In genomic region chr19:18506545-18506944, GRCh38 we compare ENCODE assay signal across 13 cellular contexts. TPM values are rescaled to one million over a fixed set of nuclear protein-coding genes. Genes with fewer than 3 reads are reported as not detected.
DNase-seq lines count a peak whose midpoint lies in the region; ATAC-seq and TF ChIP-seq lines count a peak whose summit lies in the region.
"Had no signal": no experiment of that assay in that cellular context is flagged by ENCODE, and none has a peak within 500 bp of the region (broad histone marks: within the 10 kb centered on the region; RNA-seq: fewer than 3 reads in every experiment).

No MANE protein-coding gene starts in this region.

- H3K4me3 ChIP-seq in CD8-positive, alpha-beta memory T cell (ENCODE audit: low read length) = no peak overlapping the region
- H3K4me3 ChIP-seq in esophagus (ENCODE audit: low read depth in 1 of 2, low read length in 2 of 2) (no peak overlapping the region), skin epidermis (no peak overlapping the region)
- H3K4me3 ChIP-seq: prostate gland had no signal

- peaks cover 0 to 2% (median 0%) of the 10 kb centered on the region in 3 donors for H3K36me3 Mint-ChIP-seq in CD8-positive, alpha-beta memory T cell
- no peaks in the 10 kb centered on the region for H3K36me3 Mint-ChIP-seq in WTC11
- H3K36me3 Mint-ChIP-seq: IgD-negative memory B cell had no signal

- H3K4me1 ChIP-seq in CD8-positive, alpha-beta memory T cell (ENCODE audit: insufficient read depth, low read length) = peaks cover 87% of the 10 kb centered on the region
- H3K4me1 ChIP-seq in esophagus (ENCODE audit: control insufficient read depth in 2 of 2, insufficient read depth in 2 of 2, low read length in 1 of 2) = peaks cover 30 to 51% of the 10 kb centered on the region in 2 donors

- no peaks in the 10 kb centered on the region for H3K9me3 ChIP-seq in CD8-positive, alpha-beta memory T cell (ENCODE audit: low read length)
- H3K9me3 ChIP-seq in esophagus (ENCODE audit: control insufficient read depth in 2 of 2, insufficient read depth in 1 of 2, low read depth in 1 of 2, low read length in 1 of 2) = no peaks in the 10 kb centered on the region
- H3K9me3 ChIP-seq: prostate gland had no signal

- peak overlapping the region; percentile 64 to 92 (median 78) for H3K4me3 Mint-ChIP-seq in CD8-positive, alpha-beta memory T cell
- no peak overlapping the region for H3K4me3 Mint-ChIP-seq in WTC11

- no peaks in the 10 kb centered on the region for H3K27me3 ChIP-seq in CD8-positive, alpha-beta memory T cell (ENCODE audit: insufficient read depth, low read length, poor library complexity, severe bottlenecking)
- no peaks in the 10 kb centered on the region for H3K27me3 ChIP-seq in esophagus (ENCODE audit: control insufficient read depth in 1 of 2, insufficient read depth in 2 of 2, low read length in 2 of 2)

- H3K27ac ChIP-seq in CD8-positive, alpha-beta memory T cell (ENCODE audit: low read depth, low read length) = peak overlapping the region; percentile 58
- H3K27ac ChIP-seq in esophagus (ENCODE audit: low read depth in 2 of 2, low read length in 1 of 2) (peak overlapping the region; percentile 34 to 43), skin epidermis (peak overlapping the region in 17 of 21 experiments; percentile 0 to 78 (median 33))

- H3K27ac Mint-ChIP-seq in CD8-positive, alpha-beta memory T cell = peak overlapping the region; percentile 94 to 100 (median 96)
- H3K27ac Mint-ChIP-seq in WTC11 = peak overlapping the region; percentile 95; the same call in 1 of the 2 replicates

- no peak for ATAC-seq in WTC11

- 83% methylated on average over 9 of the region's 9 CpGs for WGBS in esophagus, 2 donors

- CTCF ChIA-PET in CD8-positive, alpha-beta memory T cell (lab: Charles Lee) = interaction anchor here (0.7 to 9.7 kb wide), 12 partner anchors 10 to 340 kb away, joined by 3 to 81 read pairs (median 4); partner anchors contain the start of genes ELL, REX1BD and UBA52
- CTCF ChIA-PET in WTC11 (lab: Charles Lee) = interaction anchor here (0.6 to 6.1 kb wide), 8 partner anchors 9 to 84 kb away, joined by 3 to 55 read pairs (median 4); partner anchors contain the start of gene ELL

- no peaks in the 10 kb centered on the region for H3K9me3 Mint-ChIP-seq in CD8-positive, alpha-beta memory T cell
- H3K9me3 Mint-ChIP-seq in WTC11 = no peaks in the 10 kb centered on the region
- H3K9me3 Mint-ChIP-seq: IgD-negative memory B cell had no signal

- peaks cover 0 to 3% of the 10 kb centered on the region in 2 donors for H3K27me3 Mint-ChIP-seq in CD8-positive, alpha-beta memory T cell
- no peaks in the 10 kb centered on the region for H3K27me3 Mint-ChIP-seq in WTC11 (ENCODE audit: low read depth)
- H3K27me3 Mint-ChIP-seq: IgD-negative memory B cell had no signal

- no peak for DNase-seq in CD8-positive, alpha-beta memory T cell
- DNase-seq in WTC11 (ENCODE audit: low spot score) = no peak
- no peak for DNase-seq in occipital lobe (lab: John Stamatoyannopoulos, UW)
- no peak for DNase-seq in DMS53 treated with DMSO at 0.1 percent for 48 hours (lab: John Stamatoyannopoulos, UW; ENCODE audit: unreplicated experiment)
- no peak for DNase-seq in ecto neural progenitor cell (ENCODE audit: low spot score)
- DNase-seq: activated CD4-positive, CD25-positive, alpha-beta regulatory T cell treated with anti-CD3 and anti-CD28 coated beads, Interleukin-2, amount 50 U/mL, for 72 hours; aorta; DMS79; NCI-H1930 had no signal

- H3K4me1 Mint-ChIP-seq in CD8-positive, alpha-beta memory T cell = peaks cover 80 to 98% (median 83%) of the 10 kb centered on the region in 3 donors
- H3K4me1 Mint-ChIP-seq in WTC11 = peaks cover 10% of the 10 kb centered on the region

- H3K36me3 ChIP-seq in CD8-positive, alpha-beta memory T cell (ENCODE audit: insufficient read depth, low read length) = no peaks in the 10 kb centered on the region
- no peaks in the 10 kb centered on the region for H3K36me3 ChIP-seq in esophagus (ENCODE audit: control insufficient read depth in 2 of 2, insufficient read depth in 2 of 2, low read length in 1 of 2)
- H3K36me3 ChIP-seq: prostate gland had no signal

- no peak for TF ChIP-seq CTCF in WTC11 (IDR thresholded peaks at IDR 0.05)

- POLR2A ChIA-PET in CD8-positive, alpha-beta memory T cell (lab: Charles Lee) = interaction anchor here (0.9 to 2.1 kb wide), 5 partner anchors 10 to 83 kb away, joined by 3 to 11 read pairs (median 5); partner anchors contain the start of genes ELL and REX1BD
- POLR2A ChIA-PET in WTC11 (lab: Charles Lee) = interaction anchor here (0.6 kb wide), 1 partner anchor 81 kb away, joined by 9 read pairs; no protein-coding TSS in a partner anchor

TF ChIP-seq in WTC11, 78 proteins besides CTCF, POLR2A, EP300 and RAD21:
- TF ChIP-seq HMGA2 (CRISPR knock-in tag; IDR thresholded peaks at IDR 0.05) (no peak), ESRRA (CRISPR knock-in tag; IDR thresholded peaks at IDR 0.05; ENCODE audit: borderline replicate concordance) (no peak), NR3C1 (CRISPR knock-in tag; conservative IDR thresholded peaks at IDR 0.05; ENCODE audit: low read depth) (no peak), E2F5 (CRISPR knock-in tag; IDR thresholded peaks at IDR 0.05) (no peak), PRRX2 (CRISPR knock-in tag; IDR thresholded peaks at IDR 0.05) (no peak)

RNA-seq across cellular contexts. Expression of gene ELL, which starts 15.3 kb away (rescaled TPM):
- 10 to 100 TPM; 24.4 to 25.5 TPM for total RNA-seq in CD8-positive, alpha-beta memory T cell
- polyA plus RNA-seq in CD8-positive, alpha-beta memory T cell = 22.1 TPM
- total RNA-seq in WTC11 (2021) (11.6 to 17.3 TPM (median 13.1 TPM) in 3 replicates), occipital lobe (6.6 TPM)
- polyA plus RNA-seq in esophagus = 1 to 10 TPM; 7.1 to 9.1 TPM

RNA-seq across cellular contexts. Expression of gene FKBP8, which starts 36.8 kb away (rescaled TPM):
- 100 to 1,000 TPM; 161 to 170 TPM for total RNA-seq in CD8-positive, alpha-beta memory T cell
- polyA plus RNA-seq in CD8-positive, alpha-beta memory T cell = 138 TPM
- total RNA-seq in WTC11 (2021) (345 to 423 TPM (median 410 TPM) in 3 replicates), occipital lobe (118 TPM)
- polyA plus RNA-seq in esophagus = 100 to 1,000 TPM; 175 to 269 TPM

RNA-seq across cellular contexts. Expression of gene KXD1, which starts 51.1 kb away (rescaled TPM):
- total RNA-seq in CD8-positive, alpha-beta memory T cell = 100 to 1,000 TPM; 127 to 128 TPM
- 84.4 TPM for polyA plus RNA-seq in CD8-positive, alpha-beta memory T cell
- total RNA-seq in WTC11 (2021) = 136 to 155 TPM (median 154 TPM) in 3 replicates
- 10 to 100 TPM; 43.7 to 68.1 TPM for polyA plus RNA-seq in esophagus
- 16.4 TPM for total RNA-seq in occipital lobe
